In genomic region chr2:101826716-101827115, GRCh38 we compare ENCODE assay signal across 16 cellular contexts.
DNase-seq lines count a peak whose midpoint lies in the region; ATAC-seq and TF ChIP-seq lines count a peak whose summit lies in the region.
"Had no signal": no experiment of that assay in that cellular context is flagged by ENCODE, and none has a peak within 500 bp of the region (broad histone marks: within the 10 kb centered on the region; RNA-seq: fewer than 3 reads in every experiment).

No MANE protein-coding gene starts in this region.

- intact Hi-C loops in Caco-2 (cut with micrococcal nuclease; ENCODE audit: unreplicated experiment) = no loop called here

- peaks cover 74% of the 10 kb centered on the region for H3K36me3 Mint-ChIP-seq in Caco-2 (ENCODE audit: insufficient read depth, unreplicated experiment)
- peaks cover 52% of the 10 kb centered on the region for H3K36me3 Mint-ChIP-seq in activated CD8-positive, alpha-beta T cell treated with anti-CD3 and anti-CD28 coated beads, Interleukin-2, amount 10 ng/mL, durations not matched to agents 7 days and 5 days (ENCODE audit: low read depth)
- peaks cover 14% of the 10 kb centered on the region for H3K36me3 Mint-ChIP-seq in mesothelial cell of epicardium

- no peak for ATAC-seq in activated CD8-positive, alpha-beta T cell treated with anti-CD3 and anti-CD28 coated beads, Interleukin-2, amount 10 ng/mL, durations not matched to agents 7 days and 5 days
- no peak for ATAC-seq in HG03469 (IDR thresholded peaks at IDR 0.05; ENCODE audit: unreplicated experiment)
- no peak for ATAC-seq in GM18867 (IDR thresholded peaks at IDR 0.05; ENCODE audit: unreplicated experiment)

- H3K27me3 ChIP-seq in AG04450 (ENCODE audit: control insufficient read depth, insufficient read depth, low read length) (no peaks in the 10 kb centered on the region), Caco-2 (replicated peaks; ENCODE audit: control insufficient read depth, insufficient read depth, low read length) (no peaks in the 10 kb centered on the region)

- H3K27me3 Mint-ChIP-seq in Caco-2 (ENCODE audit: insufficient read depth, unreplicated experiment) (no peaks in the 10 kb centered on the region), mesothelial cell of epicardium (ENCODE audit: low read depth) (no peaks in the 10 kb centered on the region)
- H3K27me3 Mint-ChIP-seq in activated CD8-positive, alpha-beta T cell treated with anti-CD3 and anti-CD28 coated beads, Interleukin-2, amount 10 ng/mL, durations not matched to agents 7 days and 5 days (ENCODE audit: low read depth) = no peaks in the 10 kb centered on the region

- CTCF ChIA-PET in AG04450 (lab: Charles Lee) = no interaction called here
- CTCF ChIA-PET in Caco-2 (lab: Charles Lee) = interaction anchor here (1.0 to 1.5 kb wide), 3 partner anchors 56 to 130 kb away, joined by 3 to 6 read pairs (median 3); partner anchors contain the start of gene MAP4K4
- CTCF ChIA-PET in activated CD8-positive, alpha-beta T cell treated with anti-CD3 and anti-CD28 coated beads, Interleukin-2, amount 10 ng/mL, durations not matched to agents 7 days and 5 days (lab: Charles Lee) = interaction anchor here (1.2 to 3.7 kb wide), 6 partner anchors 20 to 485 kb away, joined by 3 to 15 read pairs (median 4); no protein-coding TSS in a partner anchor

- no peaks in the 10 kb centered on the region for H3K9me3 ChIP-seq in AG04450 (ENCODE audit: control insufficient read depth, insufficient read depth, low read length)
- no peaks in the 10 kb centered on the region for H3K9me3 ChIP-seq in Caco-2

- BruUV-seq in Caco-2 (replicated peaks; lab: Mats Ljungman, UMichigan) = no TSS peak

- no peaks in the 10 kb centered on the region for H3K9me3 Mint-ChIP-seq in Caco-2 (ENCODE audit: unreplicated experiment)
- H3K9me3 Mint-ChIP-seq in activated CD8-positive, alpha-beta T cell treated with anti-CD3 and anti-CD28 coated beads, Interleukin-2, amount 10 ng/mL, durations not matched to agents 7 days and 5 days (ENCODE audit: insufficient read depth) = no peaks in the 10 kb centered on the region
- H3K9me3 Mint-ChIP-seq in mesothelial cell of epicardium = no peaks in the 10 kb centered on the region

- H3K4me1 Mint-ChIP-seq in Caco-2 (ENCODE audit: low read depth, unreplicated experiment) (peaks cover 53% of the 10 kb centered on the region), mesothelial cell of epicardium (peaks cover 60% of the 10 kb centered on the region)
- peaks cover 72% of the 10 kb centered on the region for H3K4me1 Mint-ChIP-seq in activated CD8-positive, alpha-beta T cell treated with anti-CD3 and anti-CD28 coated beads, Interleukin-2, amount 10 ng/mL, durations not matched to agents 7 days and 5 days (ENCODE audit: low read depth)

- H3K4me3 ChIP-seq in AG04450 (ENCODE audit: low read depth, low read length) (no peak overlapping the region), Caco-2 (ENCODE audit: low read depth, low read length) (no peak overlapping the region)
- H3K4me3 ChIP-seq: SK-N-MC had no signal

- H3K27ac ChIP-seq in AG04450 (ENCODE audit: low read depth, low read length) = peak overlapping the region; percentile 52
- H3K27ac ChIP-seq: SK-N-MC had no signal

- no peak overlapping the region for H3K4me3 Mint-ChIP-seq in Caco-2 (ENCODE audit: unreplicated experiment)
- H3K4me3 Mint-ChIP-seq in activated CD8-positive, alpha-beta T cell treated with anti-CD3 and anti-CD28 coated beads, Interleukin-2, amount 10 ng/mL, durations not matched to agents 7 days and 5 days = no peak overlapping the region
- H3K4me3 Mint-ChIP-seq in mesothelial cell of epicardium = no peak overlapping the region

- H3K27ac Mint-ChIP-seq in Caco-2 (ENCODE audit: unreplicated experiment) (peak overlapping the region; percentile 37), mesothelial cell of epicardium (peak overlapping the region; percentile 96)
- peak overlapping the region; percentile 26 for H3K27ac Mint-ChIP-seq in activated CD8-positive, alpha-beta T cell treated with anti-CD3 and anti-CD28 coated beads, Interleukin-2, amount 10 ng/mL, durations not matched to agents 7 days and 5 days

- TF ChIP-seq CTCF in AG04450 (IDR thresholded peaks at IDR 0.05; ENCODE audit: low read depth, low read length) = no peak
- no peak for TF ChIP-seq CTCF in Caco-2 (IDR thresholded peaks at IDR 0.05; ENCODE audit: insufficient read depth in 1 of 2, low read depth in 1 of 2, low read length in 1 of 2, severe bottlenecking in 1 of 2, unreplicated experiment in 1 of 2)
- TF ChIP-seq CTCF in mesothelial cell of epicardium (IDR thresholded peaks at IDR 0.05; ENCODE audit: unreplicated experiment) = no peak

- H3K36me3 ChIP-seq in Caco-2 (ENCODE audit: control insufficient read depth, insufficient read depth, low read length) = no peaks in the 10 kb centered on the region; the same call in 1 of the 2 replicates

- POLR2A ChIA-PET in AG04450 (lab: Yijun Ruan, JAX) = interaction anchor here (0.6 to 1.2 kb wide), 4 partner anchors 15 to 127 kb away, joined by 3 to 4 read pairs (median 3); no protein-coding TSS in a partner anchor
- POLR2A ChIA-PET in Caco-2 (lab: Charles Lee) = no interaction called here
- POLR2A ChIA-PET in activated CD8-positive, alpha-beta T cell treated with anti-CD3 and anti-CD28 coated beads, Interleukin-2, amount 10 ng/mL, durations not matched to agents 7 days and 5 days (lab: Charles Lee) = no interaction called here

- H3K4me1 ChIP-seq in Caco-2 = peaks cover 44% of the 10 kb centered on the region

- no peak for DNase-seq in AG04450 (ENCODE audit: low read depth, low spot score)
- DNase-seq in Caco-2 = no peak
- no peak for DNase-seq in activated CD8-positive, alpha-beta T cell treated with anti-CD3 and anti-CD28 coated beads, Interleukin-2, amount 10 ng/mL, durations not matched to agents 7 days and 5 days
- no peak for DNase-seq in mesothelial cell of epicardium (ENCODE audit: low spot score in 2 of 2, unreplicated experiment in 2 of 2)
- no peak for DNase-seq in HuH-7.5 (ENCODE audit: low spot score)
- DNase-seq in cortex of kidney (lab: John Stamatoyannopoulos, UW) = no peak
- DNase-seq: activated CD8-positive, alpha-beta memory T cell treated with anti-CD3 and anti-CD28 coated beads, Interleukin-2, amount 50 U/mL, for 48 hours; activated naive CD4-positive, alpha-beta T cell treated with anti-CD3 and anti-CD28 coated beads, Interleukin-2, amount 50 U/mL, for 16 hours; C1 segment of cervical spinal cord; caudate nucleus; H7; NCI-H1092 treated with DMSO at 0.1 percent for 48 hours; stimulated activated naive CD4-positive, alpha-beta T cell had no signal

Comparison
In these comparisons a context has a peak if more than half of its experiments do, and no peak if none do; other contexts are left out.
1. H3K27ac Mint-ChIP-seq: peak in every context shown above with its lines; median percentile 96 in mesothelial cell of epicardium; 37 in Caco-2; 26 in activated CD8-positive, alpha-beta T cell treated with anti-CD3 and anti-CD28 coated beads, Interleukin-2, amount 10 ng/mL, durations not matched to agents 7 days and 5 days.